23 cellular contexts compared by ENCODE assay signal in the genomic region with DNA sequence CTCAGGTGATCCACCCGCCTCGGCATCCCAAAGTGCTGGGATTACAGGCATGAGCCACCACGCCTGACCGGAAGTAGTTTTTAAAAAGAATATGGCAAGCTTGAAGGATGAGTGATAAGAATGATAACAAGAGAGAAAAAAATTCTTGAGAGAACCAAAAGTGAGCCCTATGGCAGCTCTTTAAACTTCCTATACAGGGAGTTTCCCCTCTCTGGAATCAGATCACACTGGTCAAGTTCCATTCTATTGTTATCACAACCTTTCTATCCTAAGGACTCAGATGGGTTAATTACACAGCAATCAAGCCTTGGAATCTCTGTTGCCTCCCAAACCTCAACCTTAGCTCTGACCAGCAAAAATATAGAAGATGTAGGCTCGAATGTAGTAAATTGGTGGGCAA. TPM values are rescaled to one million over a fixed set of nuclear protein-coding genes. Genes with fewer than 3 reads are reported as not detected.
DNase-seq lines count a peak whose midpoint lies in the region; ATAC-seq, FAIRE-seq and TF ChIP-seq lines count a peak whose summit lies in the region.
"Had no signal": no experiment of that assay in that cellular context is flagged by ENCODE, and none has a peak within 500 bp of the region (broad histone marks: within the 10 kb centered on the region; RNA-seq: fewer than 3 reads in every experiment).

No MANE protein-coding gene starts in this region.

- no peak for TF ChIP-seq CTCF in K562 (IDR thresholded peaks at IDR 0.05 in 2 of 3, conservative IDR thresholded peaks at IDR 0.05 in 1 of 3; ENCODE audit: insufficient read depth in 2 of 3, low read depth in 1 of 3, low read length in 3 of 3)

- DNase-seq in OCI-M1 (lab: John Stamatoyannopoulos, UW) (peak; percentile 37), K562 (ENCODE audit: extremely low read depth in 1 of 4, low spot score in 3 of 4) (no peak), trophoblast cell (peak; percentile 56 to 90), activated T-cell treated with anti-CD3 and anti-CD28 coated beads for 4 hours (no peak)
- DNase-seq: 8988T; ACHN; BE2C; C1 segment of cervical spinal cord; Caco-2; Calu3; CD4-positive, alpha-beta T cell; CD8-positive, alpha-beta T cell; DMS79 treated with DMSO at 0.1 percent for 48 hours; GF-D8 had no signal

- no peaks in the 10 kb centered on the region for H3K79me2 ChIP-seq in K562 (ENCODE audit: control insufficient read depth, insufficient read depth, low read length)
- no peaks in the 10 kb centered on the region for H3K79me2 ChIP-seq in trophoblast cell (ENCODE audit: control insufficient read depth, insufficient read depth, low read length, poor library complexity)

- no peak for TF ChIP-seq EP300 in K562 (IDR thresholded peaks at IDR 0.05; ENCODE audit: low read length)

- H3K4me2 ChIP-seq in K562 (ENCODE audit: insufficient read depth, low read length) = no peak overlapping the region
- H3K4me2 ChIP-seq in trophoblast cell (ENCODE audit: low read length) = no peak overlapping the region
- H3K4me2 ChIP-seq: BLaER1 had no signal

- no peak overlapping the region for H3K18ac ChIP-seq in trophoblast cell (ENCODE audit: low read length)

- H2BK5ac ChIP-seq in trophoblast cell (ENCODE audit: low read depth, low read length, poor library complexity) = no peak overlapping the region

- no peak for TF ChIP-seq RAD21 in K562 (CRISPR knock-in tag; conservative IDR thresholded peaks at IDR 0.05 in 1 of 2, IDR thresholded peaks at IDR 0.05 in 1 of 2)

- H3K27me3 ChIP-seq in K562 (ENCODE audit: control insufficient read depth in 2 of 2, insufficient read depth in 2 of 2, low read length in 2 of 2) (no peaks in the 10 kb centered on the region), trophoblast cell (ENCODE audit: insufficient read depth, low read length) (no peaks in the 10 kb centered on the region)
- H3K27me3 ChIP-seq: BE2C, BLaER1 had no signal

- H4K20me1 ChIP-seq in K562 (replicated peaks; ENCODE audit: control insufficient read depth, insufficient read depth, low read length) = no peaks in the 10 kb centered on the region
- H4K20me1 ChIP-seq: BLaER1 had no signal

- H4K91ac ChIP-seq in trophoblast cell (ENCODE audit: low read depth, low read length) = no peak overlapping the region

- no peak for FAIRE-seq in K562 (lab: Jason Lieb, UNC)
- FAIRE-seq: A204.1, D721Med, G401.6, GM12891, GM19239 had no signal

- H3K79me1 ChIP-seq in trophoblast cell (ENCODE audit: low read length) = no peaks in the 10 kb centered on the region

- H3K4me3 ChIP-seq in K562 (no peak overlapping the region), trophoblast cell (ENCODE audit: low read depth, low read length) (no peak overlapping the region)
- H3K4me3 ChIP-seq: BLaER1 had no signal

- no peak overlapping the region for H2BK12ac ChIP-seq in trophoblast cell (ENCODE audit: low read length)

- no peak overlapping the region for H4K12ac ChIP-seq in trophoblast cell (ENCODE audit: low read depth, low read length)

- H3K36me3 ChIP-seq in K562 (ENCODE audit: control insufficient read depth, insufficient read depth, low read length) (no peaks in the 10 kb centered on the region), trophoblast cell (ENCODE audit: control insufficient read depth in 1 of 2, insufficient read depth in 2 of 2, low read length in 2 of 2) (no peaks in the 10 kb centered on the region)
- H3K36me3 ChIP-seq: BE2C, BLaER1 had no signal

- H3K9ac ChIP-seq in K562 (ENCODE audit: insufficient read depth in 1 of 2, low read depth in 2 of 2, low read length in 2 of 2) (no peak overlapping the region), trophoblast cell (ENCODE audit: low read length) (no peak overlapping the region)
- H3K9ac ChIP-seq: BLaER1 had no signal

- H2BK120ac ChIP-seq in trophoblast cell (ENCODE audit: insufficient read depth, low read length, poor library complexity) = no peak overlapping the region

- no peak overlapping the region for H3K23ac ChIP-seq in trophoblast cell (ENCODE audit: low read length)

- H3K9me3 ChIP-seq in K562 (replicated peaks; ENCODE audit: control insufficient read depth, insufficient read depth, low read depth, low read length) = no peaks in the 10 kb centered on the region
- H3K9me3 ChIP-seq in trophoblast cell (ENCODE audit: insufficient read depth, low read depth, low read length) = no peaks in the 10 kb centered on the region
- H3K9me3 ChIP-seq: BE2C, BLaER1, Caco-2 had no signal

- no peak for ATAC-seq in K562
- ATAC-seq in GM21528 (IDR thresholded peaks at IDR 0.05; ENCODE audit: low FRiP score, unreplicated experiment) = no peak
- no peak for ATAC-seq in GM21526 (IDR thresholded peaks at IDR 0.05; ENCODE audit: low FRiP score, unreplicated experiment)
- ATAC-seq: CD8-positive, alpha-beta T cell had no signal

- no peak overlapping the region for H3K4ac ChIP-seq in trophoblast cell (ENCODE audit: low read depth, low read length)

- H4K8ac ChIP-seq in trophoblast cell (ENCODE audit: low read depth, low read length) = no peak overlapping the region

- H2AK5ac ChIP-seq in trophoblast cell (ENCODE audit: low read length) = no peak overlapping the region

- H3K14ac ChIP-seq in trophoblast cell (ENCODE audit: low read length) = no peak overlapping the region

- POLR2A ChIA-PET in K562 (lab: Yijun Ruan, JAX) = interaction anchor here (0.6 to 1.9 kb wide), 3 partner anchors 9 to 321 kb away, joined by 3 to 6 read pairs (median 4); no protein-coding TSS in a partner anchor

- H3K9me1 ChIP-seq in K562 (ENCODE audit: control insufficient read depth, insufficient read depth, low read length) = no peaks in the 10 kb centered on the region

- CTCF ChIA-PET in K562 (lab: Yijun Ruan, JAX; ENCODE audit: low intra/inter-chr PET ratio) = no interaction called here

- H3K4me1 ChIP-seq in K562 (replicated peaks in 1 of 2; ENCODE audit: control insufficient read depth in 2 of 2, insufficient read depth in 2 of 2, low read length in 2 of 2) = no peaks in the 10 kb centered on the region; a peak in 2 of 5 replicates
- H3K4me1 ChIP-seq in trophoblast cell (ENCODE audit: control insufficient read depth in 1 of 2, insufficient read depth in 2 of 2, low read length in 2 of 2) = no peaks in the 10 kb centered on the region
- H3K4me1 ChIP-seq: BE2C, BLaER1, Caco-2 had no signal

- WGBS in K562 (ENCODE audit: insufficient coverage, low coverage, missing lambda C conversion rate) = 11% methylated on average over 3 of the region's 5 CpGs
- no CpG with 5 or more reads among the region's 5 CpGs for WGBS in trophoblast cell (ENCODE audit: extremely low coverage, insufficient coverage, insufficient read length)

- H3K27ac ChIP-seq in K562 (ENCODE audit: extremely low read depth, low read depth, low read length) = no peak overlapping the region
- no peak overlapping the region for H3K27ac ChIP-seq in trophoblast cell (ENCODE audit: low read depth, low read length)
- H3K27ac ChIP-seq: BLaER1 had no signal

- in situ Hi-C loops in K562 (cut with MboI) = no loop called here

- BruUV-seq in K562 (replicated peaks; lab: Mats Ljungman, UMichigan) = no TSS peak

- intact Hi-C loops in K562 (cut with micrococcal nuclease) = no loop called here

- TF ChIP-seq POLR2A in K562 (conservative IDR thresholded peaks at IDR 0.05) = no peak

- H2AFZ ChIP-seq in K562 (ENCODE audit: low read depth, low read length) (no peak overlapping the region), trophoblast cell (ENCODE audit: insufficient read depth, low read length, poor library complexity) (no peak overlapping the region)

TF ChIP-seq in K562, 482 proteins besides CTCF, POLR2A, EP300 and RAD21 (continues in another document):
- TF ChIP-seq LARP7 (IDR thresholded peaks at IDR 0.05) = no peak

RNA-seq across cellular contexts. Expression of a gene that starts 33.8 kb away (rescaled TPM):
- total RNA-seq in K562 (2011; cell fraction: chromatin; rRNA removed; ENCODE audit: low replicate concordance) = 40.6 and 103 TPM in 2 replicates
- total RNA-seq in K562 (2011; cell fraction: nucleolus; rRNA removed) = 31.4 and 40.7 TPM in 2 replicates
- total RNA-seq in K562 (2011; cell fraction: nucleoplasm; rRNA removed) = 63.0 and 83.7 TPM in 2 replicates
- 35.1 and 37.5 TPM in 2 replicates for total RNA-seq in K562 (2014; rRNA removed)
- 47.4 and 51.9 TPM in 2 replicates for total RNA-seq in K562 (2014; rRNA removed; fragmentation: Illumina TruSeq; extraction: Trizol)
- 44.0 and 48.9 TPM in 2 replicates for total RNA-seq in K562 (2015; rRNA removed; fragmentation: Illumina TruSeq; extraction: Trizol)
- 38.1 and 38.4 TPM in 2 replicates for total RNA-seq in K562 (2021)
- 29.4 and 48.1 TPM in 2 replicates for polyA plus RNA-seq in K562 (2011; rRNA removed)
- 12.8 and 16.8 TPM in 2 replicates for polyA plus RNA-seq in K562 (2011; cell fraction: cytosol; rRNA removed)
- polyA plus RNA-seq in K562 (2011; cell fraction: nucleus; rRNA removed) = 31.7 and 31.8 TPM in 2 replicates
- 16.6 and 17.1 TPM in 2 replicates for polyA plus RNA-seq in K562 (2012)
- polyA plus RNA-seq in K562 (2014; fragmentation: Illumina TruSeq; extraction: Trizol) = 24.6 and 28.8 TPM in 2 replicates
- polyA plus RNA-seq in K562 (2014; fragmentation: Nextera tagmentation; extraction: Ambion mirVana) = 10 to 100 TPM; 13.1 TPM
- polyA plus RNA-seq in K562 (2014; rRNA removed) = 19.3 and 19.8 TPM in 2 replicates
- 113 and 141 TPM in 2 replicates for polyA minus RNA-seq in K562 (2011; rRNA and poly(A)+ RNA removed)
- 38.1 and 55.9 TPM in 2 replicates for polyA minus RNA-seq in K562 (2011; cell fraction: cytosol; rRNA and poly(A)+ RNA removed)
- 84.6 and 128 TPM in 2 replicates for polyA minus RNA-seq in K562 (2011; cell fraction: nucleus; rRNA and poly(A)+ RNA removed)
- 18.5 and 20.2 TPM in 2 replicates for polyA plus RNA-seq in trophoblast cell (2013)
- total RNA-seq: A673, Caco-2, Calu3 had no signal

Comparison
In these comparisons a context has a peak if more than half of its experiments do, and no peak if none do; other contexts are left out.
1. DNase-seq: peak in OCI-M1 (single experiment) and trophoblast cell (2 of 2); none in K562 (0 of 4) and activated T-cell treated with anti-CD3 and anti-CD28 coated beads for 4 hours (single experiment).